18 cellular contexts compared by ENCODE assay signal in the genomic region with DNA sequence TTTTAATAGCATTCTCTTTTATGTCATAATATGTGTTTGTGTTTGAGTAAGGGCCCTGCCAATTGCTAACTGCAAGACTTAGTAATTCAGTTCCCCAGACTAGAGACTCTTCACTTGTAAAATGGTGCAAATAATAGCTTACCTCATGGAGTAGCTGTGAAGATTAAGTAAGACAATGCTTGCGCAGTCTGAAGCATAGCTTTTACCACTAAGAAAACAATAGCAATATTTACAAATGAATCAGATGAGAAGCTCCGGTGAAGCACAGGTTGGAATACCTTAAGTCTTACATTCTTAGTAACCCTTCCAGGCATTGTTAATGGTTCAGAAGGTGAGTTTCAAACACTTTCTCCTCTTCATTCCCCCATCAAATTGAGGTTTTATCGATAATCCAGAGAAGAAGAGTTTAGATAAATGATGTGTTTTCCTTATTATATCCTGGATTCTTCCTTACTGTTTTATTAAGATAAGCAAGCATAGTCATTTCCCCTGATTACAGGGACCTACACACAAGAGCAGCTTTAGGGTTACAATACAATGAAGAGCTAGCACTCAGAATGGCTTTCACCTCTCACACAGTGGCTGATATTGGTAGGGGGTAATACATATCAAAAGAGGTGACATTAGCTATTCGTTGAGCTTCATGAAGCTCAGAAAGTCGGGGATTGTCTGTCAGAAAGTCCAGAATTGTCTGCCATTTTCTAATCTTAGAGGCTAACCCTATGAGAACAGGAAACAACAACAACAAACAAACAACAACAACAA.
A peak's percentile ranks its signal among the peaks of the same experiment; 100 is the strongest.
DNase-seq lines count a peak whose midpoint lies in the region; ATAC-seq and TF ChIP-seq lines count a peak whose summit lies in the region.
"Had no signal": no experiment of that assay in that cellular context is flagged by ENCODE, and none has a peak within 500 bp of the region (broad histone marks: within the 10 kb centered on the region; RNA-seq: fewer than 3 reads in every experiment).

No MANE protein-coding gene starts in this region.

- peak overlapping the region; percentile 70 for H3K27ac Mint-ChIP-seq in WTC11
- H3K27ac Mint-ChIP-seq: CD8-positive, alpha-beta T cell had no signal

- H3K4me1 Mint-ChIP-seq in WTC11, result peaks cover 69% of the 10 kb centered on the region

- no peaks in the 10 kb centered on the region for H3K36me3 ChIP-seq in H7 (replicated peaks; ENCODE audit: control insufficient read depth, insufficient read depth, low read length)
- H3K36me3 ChIP-seq: BLaER1, SJCRH30 had no signal

- no peaks in the 10 kb centered on the region for H3K27me3 ChIP-seq in H7 (ENCODE audit: control insufficient read depth, insufficient read depth, low read length)
- H3K27me3 ChIP-seq: BLaER1, SJCRH30 had no signal

- H3K9me3 Mint-ChIP-seq in WTC11, result peaks cover 8% of the 10 kb centered on the region
- H3K9me3 Mint-ChIP-seq: CD8-positive, alpha-beta T cell had no signal

- peaks cover 13% of the 10 kb centered on the region for H3K27me3 Mint-ChIP-seq in WTC11 (ENCODE audit: low read depth)

- peak overlapping the region; percentile 22 for H3K4me3 Mint-ChIP-seq in WTC11
- H3K4me3 Mint-ChIP-seq: CD8-positive, alpha-beta T cell had no signal

- DNase-seq in H7, result peak; percentile 9
- DNase-seq in WTC11 (ENCODE audit: low spot score), result no peak
- DNase-seq in fibroblast of pulmonary artery (ENCODE audit: low read depth), result peak; percentile 28
- DNase-seq in kidney glomerular epithelial cell (lab: John Stamatoyannopoulos, UW), result peak; percentile 10
- DNase-seq in activated CD4-positive, alpha-beta T cell treated with anti-CD3 and anti-CD28 coated beads for 1 hour, result no peak
- DNase-seq in GF-D8 (lab: John Stamatoyannopoulos, UW), result no peak
- DNase-seq: CD8-positive, alpha-beta T cell; DMS79; IMR-90; Kasumi-1; NCI-H1105; NCI-H187; NCI-H526 treated with DMSO at 0.1 percent for 48 hours; OCI-M1; RPMI8226; SJCRH30 had no signal

- TF ChIP-seq CTCF in WTC11 (IDR thresholded peaks at IDR 0.05) (no peak), fibroblast of pulmonary artery (IDR thresholded peaks at IDR 0.05; ENCODE audit: low read length, missing control alignments) (no peak)

- ATAC-seq in WTC11 (peak; percentile 93), HG03565 (IDR thresholded peaks at IDR 0.05; ENCODE audit: unreplicated experiment) (no peak)
- ATAC-seq: CD8-positive, alpha-beta T cell had no signal

- POLR2A ChIA-PET in WTC11 (lab: Charles Lee), result interaction anchor here (0.6 to 1.7 kb wide), 2 partner anchors 13 to 96 kb away, joined by 6 read pairs; a partner anchor contains a TSS

- H3K4me3 ChIP-seq in H7 (ENCODE audit: insufficient read depth, low read depth, low read length) (no peak overlapping the region), fibroblast of pulmonary artery (replicated peaks; ENCODE audit: low read depth, low read length) (no peak overlapping the region)
- H3K4me3 ChIP-seq: BLaER1, SJCRH30 had no signal

- peaks cover 6% of the 10 kb centered on the region for H3K36me3 Mint-ChIP-seq in WTC11
- H3K36me3 Mint-ChIP-seq: CD8-positive, alpha-beta T cell had no signal

- CTCF ChIA-PET in WTC11 (lab: Charles Lee), result interaction anchor here (1.0 kb wide), 1 partner anchor 30 kb away, joined by 3 read pairs; no protein-coding TSS in a partner anchor

TF ChIP-seq in WTC11, 78 proteins besides CTCF, POLR2A, EP300 and RAD21 (continues in another document):
- TF ChIP-seq SP1 (CRISPR knock-in tag; conservative IDR thresholded peaks at IDR 0.05) (0 out of 2 replicates have a peak, but pooled peaks have one; percentile 5), ZNF416 (CRISPR knock-in tag; IDR thresholded peaks at IDR 0.05) (0 out of 2 replicates have a peak, but pooled peaks have one; percentile 42), NFATC4 (CRISPR knock-in tag; IDR thresholded peaks at IDR 0.05) (no peak), ETV6 (CRISPR knock-in tag; IDR thresholded peaks at IDR 0.05) (0 out of 2 replicates have a peak, but pooled peaks have one; percentile 14)
- TF ChIP-seq, protein P1, sequence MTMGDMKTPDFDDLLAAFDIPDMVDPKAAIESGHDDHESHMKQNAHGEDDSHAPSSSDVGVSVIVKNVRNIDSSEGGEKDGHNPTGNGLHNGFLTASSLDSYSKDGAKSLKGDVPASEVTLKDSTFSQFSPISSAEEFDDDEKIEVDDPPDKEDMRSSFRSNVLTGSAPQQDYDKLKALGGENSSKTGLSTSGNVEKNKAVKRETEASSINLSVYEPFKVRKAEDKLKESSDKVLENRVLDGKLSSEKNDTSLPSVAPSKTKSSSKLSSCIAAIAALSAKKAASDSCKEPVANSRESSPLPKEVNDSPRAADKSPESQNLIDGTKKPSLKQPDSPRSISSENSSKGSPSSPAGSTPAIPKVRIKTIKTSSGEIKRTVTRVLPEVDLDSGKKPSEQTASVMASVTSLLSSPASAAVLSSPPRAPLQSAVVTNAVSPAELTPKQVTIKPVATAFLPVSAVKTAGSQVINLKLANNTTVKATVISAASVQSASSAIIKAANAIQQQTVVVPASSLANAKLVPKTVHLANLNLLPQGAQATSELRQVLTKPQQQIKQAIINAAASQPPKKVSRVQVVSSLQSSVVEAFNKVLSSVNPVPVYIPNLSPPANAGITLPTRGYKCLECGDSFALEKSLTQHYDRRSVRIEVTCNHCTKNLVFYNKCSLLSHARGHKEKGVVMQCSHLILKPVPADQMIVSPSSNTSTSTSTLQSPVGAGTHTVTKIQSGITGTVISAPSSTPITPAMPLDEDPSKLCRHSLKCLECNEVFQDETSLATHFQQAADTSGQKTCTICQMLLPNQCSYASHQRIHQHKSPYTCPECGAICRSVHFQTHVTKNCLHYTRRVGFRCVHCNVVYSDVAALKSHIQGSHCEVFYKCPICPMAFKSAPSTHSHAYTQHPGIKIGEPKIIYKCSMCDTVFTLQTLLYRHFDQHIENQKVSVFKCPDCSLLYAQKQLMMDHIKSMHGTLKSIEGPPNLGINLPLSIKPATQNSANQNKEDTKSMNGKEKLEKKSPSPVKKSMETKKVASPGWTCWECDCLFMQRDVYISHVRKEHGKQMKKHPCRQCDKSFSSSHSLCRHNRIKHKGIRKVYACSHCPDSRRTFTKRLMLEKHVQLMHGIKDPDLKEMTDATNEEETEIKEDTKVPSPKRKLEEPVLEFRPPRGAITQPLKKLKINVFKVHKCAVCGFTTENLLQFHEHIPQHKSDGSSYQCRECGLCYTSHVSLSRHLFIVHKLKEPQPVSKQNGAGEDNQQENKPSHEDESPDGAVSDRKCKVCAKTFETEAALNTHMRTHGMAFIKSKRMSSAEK (CRISPR knock-in tag; IDR thresholded peaks at IDR 0.05; ENCODE audit: borderline replicate concordance), result no peak
- TF ChIP-seq, protein P2, sequence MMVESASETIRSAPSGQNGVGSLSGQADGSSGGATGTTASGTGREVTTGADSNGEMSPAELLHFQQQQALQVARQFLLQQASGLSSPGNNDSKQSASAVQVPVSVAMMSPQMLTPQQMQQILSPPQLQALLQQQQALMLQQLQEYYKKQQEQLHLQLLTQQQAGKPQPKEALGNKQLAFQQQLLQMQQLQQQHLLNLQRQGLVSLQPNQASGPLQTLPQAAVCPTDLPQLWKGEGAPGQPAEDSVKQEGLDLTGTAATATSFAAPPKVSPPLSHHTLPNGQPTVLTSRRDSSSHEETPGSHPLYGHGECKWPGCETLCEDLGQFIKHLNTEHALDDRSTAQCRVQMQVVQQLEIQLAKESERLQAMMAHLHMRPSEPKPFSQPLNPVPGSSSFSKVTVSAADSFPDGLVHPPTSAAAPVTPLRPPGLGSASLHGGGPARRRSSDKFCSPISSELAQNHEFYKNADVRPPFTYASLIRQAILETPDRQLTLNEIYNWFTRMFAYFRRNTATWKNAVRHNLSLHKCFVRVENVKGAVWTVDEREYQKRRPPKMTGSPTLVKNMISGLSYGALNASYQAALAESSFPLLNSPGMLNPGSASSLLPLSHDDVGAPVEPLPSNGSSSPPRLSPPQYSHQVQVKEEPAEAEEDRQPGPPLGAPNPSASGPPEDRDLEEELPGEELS (CRISPR knock-in tag; IDR thresholded peaks at IDR 0.05), result 0 out of 2 replicates have a peak, but pooled peaks have one; percentile 45
- TF ChIP-seq, protein P3, sequence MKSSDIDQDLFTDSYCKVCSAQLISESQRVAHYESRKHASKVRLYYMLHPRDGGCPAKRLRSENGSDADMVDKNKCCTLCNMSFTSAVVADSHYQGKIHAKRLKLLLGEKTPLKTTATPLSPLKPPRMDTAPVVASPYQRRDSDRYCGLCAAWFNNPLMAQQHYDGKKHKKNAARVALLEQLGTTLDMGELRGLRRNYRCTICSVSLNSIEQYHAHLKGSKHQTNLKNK (CRISPR knock-in tag; IDR thresholded peaks at IDR 0.05), result peak; percentile 91
- TF ChIP-seq, protein P4, sequence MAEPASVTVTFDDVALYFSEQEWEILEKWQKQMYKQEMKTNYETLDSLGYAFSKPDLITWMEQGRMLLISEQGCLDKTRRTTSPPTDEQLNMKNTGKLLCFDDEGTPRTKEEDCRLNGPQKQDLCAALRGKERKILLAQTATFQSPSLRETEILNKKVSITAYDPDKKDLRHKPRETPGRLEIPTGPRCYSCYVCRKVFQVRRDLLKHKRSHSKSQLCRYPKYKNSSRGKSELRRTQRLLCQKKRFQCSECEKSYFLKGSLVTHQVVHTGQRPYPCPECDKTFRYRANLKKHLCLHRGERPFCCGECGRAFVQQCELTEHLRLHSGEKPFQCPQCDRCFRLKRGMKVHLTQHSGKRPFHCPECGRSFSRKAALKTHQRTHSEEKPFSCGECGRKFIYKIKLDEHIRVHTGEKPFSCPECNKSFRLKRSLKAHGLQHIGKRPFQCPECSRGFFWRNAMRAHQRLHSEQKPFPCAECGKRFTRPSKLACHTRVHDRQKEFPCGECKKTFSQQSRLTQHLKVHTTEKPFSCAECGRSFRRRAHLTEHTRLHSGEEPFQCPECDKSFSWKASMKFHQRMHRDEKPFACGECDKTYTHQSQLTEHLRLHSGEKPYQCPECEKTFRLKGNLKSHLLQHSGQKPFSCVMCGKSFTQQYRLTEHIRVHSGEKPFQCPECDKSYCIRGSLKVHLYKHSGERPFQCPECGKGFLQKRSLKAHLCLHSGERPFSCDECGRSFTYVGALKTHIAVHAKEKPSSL (CRISPR knock-in tag; conservative IDR thresholded peaks at IDR 0.05), result 0 out of 2 replicates have a peak, but pooled peaks have one; percentile 44
- TF ChIP-seq, protein P5, sequence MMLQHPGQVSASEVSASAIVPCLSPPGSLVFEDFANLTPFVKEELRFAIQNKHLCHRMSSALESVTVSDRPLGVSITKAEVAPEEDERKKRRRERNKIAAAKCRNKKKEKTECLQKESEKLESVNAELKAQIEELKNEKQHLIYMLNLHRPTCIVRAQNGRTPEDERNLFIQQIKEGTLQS (CRISPR knock-in tag; conservative IDR thresholded peaks at IDR 0.05), result no peak

Comparison
In these comparisons a context has a peak if more than half of its experiments do, and no peak if none do; other contexts are left out.
1. DNase-seq: peak in H7 (single experiment), fibroblast of pulmonary artery (single experiment) and kidney glomerular epithelial cell (single experiment); none in WTC11 (single experiment), activated CD4-positive, alpha-beta T cell treated with anti-CD3 and anti-CD28 coated beads for 1 hour (single experiment) and GF-D8 (single experiment).